In genomic region chr6:69138173-69138572, GRCh38 we compare ENCODE assay signal across 19 cellular contexts.
DNase-seq lines count a peak whose midpoint lies in the region; ATAC-seq, FAIRE-seq and TF ChIP-seq lines count a peak whose summit lies in the region.
"Had no signal": no experiment of that assay in that cellular context is flagged by ENCODE, and none has a peak within 500 bp of the region (broad histone marks: within the 10 kb centered on the region; RNA-seq: fewer than 3 reads in every experiment).

No MANE protein-coding gene starts in this region.

- no peaks in the 10 kb centered on the region for H3K9me3 Mint-ChIP-seq in astrocyte (ENCODE audit: unreplicated experiment)
- no peaks in the 10 kb centered on the region for H3K9me3 Mint-ChIP-seq in GM23338
- H3K9me3 Mint-ChIP-seq in activated T-helper 1 cell treated with anti-CD3 and anti-CD28 coated beads, Interleukin-12 subunit alpha, Interleukin-12 subunit beta, Interleukin-2, Interleukin-4 antibody, amounts not matched to agents 30 ng/mL and 10 ng/mL and 1 ng/mL, durations not matched to agents 14 hours and 24 hours and 36 hours: no peaks in the 10 kb centered on the region

- no peaks in the 10 kb centered on the region for H3K36me3 Mint-ChIP-seq in astrocyte (ENCODE audit: low read depth, unreplicated experiment)
- no peaks in the 10 kb centered on the region for H3K36me3 Mint-ChIP-seq in GM23338 (ENCODE audit: low read depth)
- no peaks in the 10 kb centered on the region for H3K36me3 Mint-ChIP-seq in activated T-helper 1 cell treated with anti-CD3 and anti-CD28 coated beads, Interleukin-12 subunit alpha, Interleukin-12 subunit beta, Interleukin-2, Interleukin-4 antibody, amounts not matched to agents 30 ng/mL and 10 ng/mL and 1 ng/mL, durations not matched to agents 14 hours and 24 hours and 36 hours (ENCODE audit: low read depth)
- H3K36me3 Mint-ChIP-seq: CD4-positive, CD25-positive, alpha-beta regulatory T cell had no signal

- H3K4me1 Mint-ChIP-seq in astrocyte (ENCODE audit: low read depth, unreplicated experiment): peaks cover 9% of the 10 kb centered on the region
- H3K4me1 Mint-ChIP-seq in GM23338: peaks cover 4% of the 10 kb centered on the region; the same call in 1 of the 3 replicates
- no peaks in the 10 kb centered on the region for H3K4me1 Mint-ChIP-seq in activated T-helper 1 cell treated with anti-CD3 and anti-CD28 coated beads, Interleukin-12 subunit alpha, Interleukin-12 subunit beta, Interleukin-2, Interleukin-4 antibody, amounts not matched to agents 30 ng/mL and 10 ng/mL and 1 ng/mL, durations not matched to agents 14 hours and 24 hours and 36 hours (ENCODE audit: low read depth)
- H3K4me1 Mint-ChIP-seq: CD4-positive, CD25-positive, alpha-beta regulatory T cell had no signal

- H3K4me2 ChIP-seq in astrocyte (ENCODE audit: low read length): no peak overlapping the region
- no peak overlapping the region for H3K4me2 ChIP-seq in GM23338

- ATAC-seq in left cardiac atrium (peak; percentile 88 to 95), GM23338 (no peak)

- no peak overlapping the region for H3K9ac ChIP-seq in astrocyte (ENCODE audit: low read length)

- H4K20me1 ChIP-seq in astrocyte (ENCODE audit: insufficient read depth, low read length) (no peaks in the 10 kb centered on the region), GM23338 (replicated peaks; ENCODE audit: insufficient read depth) (no peaks in the 10 kb centered on the region)

- TF ChIP-seq CTCF in astrocyte (IDR thresholded peaks at IDR 0.05; ENCODE audit: insufficient read depth, low read depth, low read length): no peak
- no peak for TF ChIP-seq CTCF in GM23338 (conservative IDR thresholded peaks at IDR 0.05; ENCODE audit: low read depth in 2 of 2)

- no peak for FAIRE-seq in astrocyte (lab: Jason Lieb, UNC)

- no peaks in the 10 kb centered on the region for H3K27me3 ChIP-seq in astrocyte (ENCODE audit: insufficient read depth, low read length)
- H3K27me3 ChIP-seq in GM23338 (ENCODE audit: insufficient read depth): no peaks in the 10 kb centered on the region
- H3K27me3 ChIP-seq: SJSA1 had no signal

- peak; percentile 4 for DNase-seq in ELR (ENCODE audit: low read depth)
- peak; percentile 43 for DNase-seq in astrocyte (ENCODE audit: low read depth)
- no peak for DNase-seq in left cardiac atrium
- DNase-seq in myocyte (ENCODE audit: low read depth): peak; percentile 21
- no peak for DNase-seq in GM23338 (ENCODE audit: low spot score)
- DNase-seq in stimulated activated CD4-positive, alpha-beta T cell treated with anti-CD3 and anti-CD28 coated beads, Interleukin-2, amount 100 ng/mL, for 24 hours: no peak
- DNase-seq in activated T-helper 1 cell treated with anti-CD3 and anti-CD28 coated beads, Interleukin-12 subunit alpha, Interleukin-12 subunit beta, Interleukin-2, Interleukin-4 antibody, amounts not matched to agents 30 ng/mL and 10 ng/mL and 1 ng/mL, durations not matched to agents 14 hours and 24 hours and 36 hours (ENCODE audit: low spot score): no peak
- no peak for DNase-seq in NCI-H1436 (lab: John Stamatoyannopoulos, UW)
- DNase-seq: AML-193; Calu3; CD4-positive, CD25-positive, alpha-beta regulatory T cell; KBM-7; NCI-H1092; NCI-H187 treated with DMSO at 0.1 percent for 48 hours; NCI-H2171; NCI-H510A; NCI-H82 had no signal

- no peak overlapping the region for H3K4me3 Mint-ChIP-seq in astrocyte (ENCODE audit: unreplicated experiment)
- no peak overlapping the region for H3K4me3 Mint-ChIP-seq in GM23338
- H3K4me3 Mint-ChIP-seq in activated T-helper 1 cell treated with anti-CD3 and anti-CD28 coated beads, Interleukin-12 subunit alpha, Interleukin-12 subunit beta, Interleukin-2, Interleukin-4 antibody, amounts not matched to agents 30 ng/mL and 10 ng/mL and 1 ng/mL, durations not matched to agents 14 hours and 24 hours and 36 hours: no peak overlapping the region
- H3K4me3 Mint-ChIP-seq: CD4-positive, CD25-positive, alpha-beta regulatory T cell had no signal

- H2AFZ ChIP-seq in astrocyte (ENCODE audit: low read depth, low read length): no peak overlapping the region
- H2AFZ ChIP-seq in GM23338: no peak overlapping the region

- no peaks in the 10 kb centered on the region for H3K79me2 ChIP-seq in astrocyte (ENCODE audit: insufficient read depth, low read length)
- no peaks in the 10 kb centered on the region for H3K79me2 ChIP-seq in GM23338 (replicated peaks; ENCODE audit: insufficient read depth)

- H3K27ac Mint-ChIP-seq in astrocyte (ENCODE audit: unreplicated experiment) (peak overlapping the region; percentile 58), GM23338 (no peak overlapping the region)
- H3K27ac Mint-ChIP-seq in activated T-helper 1 cell treated with anti-CD3 and anti-CD28 coated beads, Interleukin-12 subunit alpha, Interleukin-12 subunit beta, Interleukin-2, Interleukin-4 antibody, amounts not matched to agents 30 ng/mL and 10 ng/mL and 1 ng/mL, durations not matched to agents 14 hours and 24 hours and 36 hours: no peak overlapping the region
- H3K27ac Mint-ChIP-seq: CD4-positive, CD25-positive, alpha-beta regulatory T cell had no signal

- H3F3A ChIP-seq in GM23338 (replicated peaks; ENCODE audit: low read depth): no peaks in the 10 kb centered on the region

- H3K4me3 ChIP-seq in astrocyte (ENCODE audit: insufficient read depth, low read depth, low read length) (no peak overlapping the region), GM23338 (no peak overlapping the region)
- H3K4me3 ChIP-seq: SJSA1 had no signal

- H3K9me3 ChIP-seq in astrocyte (ENCODE audit: insufficient read depth, low read depth, low read length): no peaks in the 10 kb centered on the region
- H3K9me3 ChIP-seq: SJSA1 had no signal

- H3K27ac ChIP-seq in astrocyte (ENCODE audit: low read depth, low read length) (no peak overlapping the region), GM23338 (ENCODE audit: low read depth) (no peak overlapping the region)
- H3K27ac ChIP-seq: HL-60, SJSA1 had no signal

- H3K36me3 ChIP-seq in astrocyte (ENCODE audit: insufficient read depth, low read length) (no peaks in the 10 kb centered on the region), GM23338 (ENCODE audit: insufficient read depth) (no peaks in the 10 kb centered on the region)
- H3K36me3 ChIP-seq: SJSA1 had no signal

- H3K4me1 ChIP-seq in astrocyte (ENCODE audit: insufficient read depth, low read length): no peaks in the 10 kb centered on the region
- H3K4me1 ChIP-seq in GM23338 (ENCODE audit: insufficient read depth): no peaks in the 10 kb centered on the region; the same call in 1 of the 2 replicates
- H3K4me1 ChIP-seq: SJSA1 had no signal

- H3K27me3 Mint-ChIP-seq in astrocyte (ENCODE audit: low read depth, unreplicated experiment): no peaks in the 10 kb centered on the region
- H3K27me3 Mint-ChIP-seq in GM23338 (ENCODE audit: insufficient read depth, low read depth, poor library complexity): no peaks in the 10 kb centered on the region
- H3K27me3 Mint-ChIP-seq in activated T-helper 1 cell treated with anti-CD3 and anti-CD28 coated beads, Interleukin-12 subunit alpha, Interleukin-12 subunit beta, Interleukin-2, Interleukin-4 antibody, amounts not matched to agents 30 ng/mL and 10 ng/mL and 1 ng/mL, durations not matched to agents 14 hours and 24 hours and 36 hours (ENCODE audit: insufficient read depth): no peaks in the 10 kb centered on the region
- H3K27me3 Mint-ChIP-seq: CD4-positive, CD25-positive, alpha-beta regulatory T cell had no signal

- H3K9me2 ChIP-seq in GM23338 (ENCODE audit: insufficient read depth): no peaks in the 10 kb centered on the region

- intact Hi-C loops in left cardiac atrium (cut with DNase I): loop anchor here in 1 of 2 donors (5.0 kb wide), 1 partner anchor 146 kb away; no protein-coding TSS in a partner anchor
- intact Hi-C loops in activated T-helper 1 cell treated with anti-CD3 and anti-CD28 coated beads, Interleukin-12 subunit alpha, Interleukin-12 subunit beta, Interleukin-2, Interleukin-4 antibody, amounts not matched to agents 30 ng/mL and 10 ng/mL and 1 ng/mL, durations not matched to agents 14 hours and 24 hours and 36 hours (cut with micrococcal nuclease): no loop called here

TF ChIP-seq in GM23338, 12 proteins besides CTCF, POLR2A, EP300 and RAD21:
- TF ChIP-seq JUNB (IDR thresholded peaks at IDR 0.05; ENCODE audit: unreplicated experiment) (no peak), CREB1 (CRISPR knock-in tag; IDR thresholded peaks at IDR 0.05; ENCODE audit: low read depth) (no peak)
TF ChIP-seq in GM23338: peak in this region for 0.

Comparison
In these comparisons a context has a peak if more than half of its experiments do, and no peak if none do; other contexts are left out.
1. DNase-seq: peak in ELR (single experiment), astrocyte (single experiment) and myocyte (single experiment); none in left cardiac atrium (single experiment), GM23338 (single experiment), stimulated activated CD4-positive, alpha-beta T cell treated with anti-CD3 and anti-CD28 coated beads, Interleukin-2, amount 100 ng/mL, for 24 hours (0 of 2), activated T-helper 1 cell treated with anti-CD3 and anti-CD28 coated beads, Interleukin-12 subunit alpha, Interleukin-12 subunit beta, Interleukin-2, Interleukin-4 antibody, amounts not matched to agents 30 ng/mL and 10 ng/mL and 1 ng/mL, durations not matched to agents 14 hours and 24 hours and 36 hours (single experiment) and NCI-H1436 (single experiment).